In the genomic region with DNA sequence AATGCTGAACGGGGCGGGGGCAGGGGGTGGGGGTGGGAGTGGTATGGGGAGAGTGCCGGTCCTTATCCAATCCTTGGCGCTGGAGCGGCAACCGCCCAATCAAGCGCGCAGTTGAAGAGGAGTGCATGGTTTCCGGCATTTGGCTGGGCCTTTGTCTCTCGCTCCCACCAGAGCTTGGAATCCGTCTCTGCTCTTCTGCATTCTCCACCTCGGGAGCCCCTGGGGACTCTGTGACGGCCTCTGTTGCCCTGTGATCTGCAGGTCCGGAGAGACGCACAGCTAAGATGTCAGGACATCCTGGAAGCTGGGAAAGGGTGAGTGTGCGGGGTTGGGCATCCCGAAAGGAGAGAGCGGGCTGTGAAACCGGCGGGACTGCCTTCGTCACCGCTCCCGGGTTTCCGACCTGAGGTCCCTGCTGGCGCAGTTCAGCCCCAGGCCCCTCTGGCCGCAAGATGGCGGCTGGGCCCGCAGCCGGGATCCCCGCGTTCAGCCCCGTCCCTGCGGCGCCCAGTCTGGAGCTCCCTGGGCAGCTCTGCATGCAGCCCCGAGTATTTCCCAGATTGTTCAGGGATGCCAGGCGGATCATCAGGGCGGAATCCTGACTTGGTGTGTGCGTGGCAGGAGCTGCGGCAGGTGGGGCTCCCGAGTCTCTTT, we compare ENCODE assay signal across 8 cellular contexts. TPM values are rescaled to one million over a fixed set of nuclear protein-coding genes. Genes with fewer than 3 reads are reported as not detected.
A peak's percentile ranks its signal among the peaks of the same experiment; 100 is the strongest.
DNase-seq lines count a peak whose midpoint lies in the region; ATAC-seq lines count a peak whose summit lies in the region.

No MANE protein-coding gene starts in this region.

- CTCF ChIA-PET in activated CD8-positive, alpha-beta memory T cell treated with anti-CD3 and anti-CD28 coated beads, Interleukin-2, amount 10 ng/mL, durations not matched to agents 7 days and 5 days (lab: Charles Lee), result interaction anchor here (2.1 kb wide), 1 partner anchor 53 kb away, joined by 6 read pairs; a partner anchor contains a TSS

- no peaks in the 10 kb centered on the region for H3K27me3 Mint-ChIP-seq in activated CD8-positive, alpha-beta memory T cell treated with anti-CD3 and anti-CD28 coated beads, Interleukin-2, amount 10 ng/mL, durations not matched to agents 7 days and 5 days

- DNase-seq in CD1c-positive myeloid dendritic cell (ENCODE audit: extremely low spot score), result peak; percentile 89
- peak; percentile 95 for DNase-seq in NCI-H82 treated with DMSO at 0.1 percent for 48 hours (lab: John Stamatoyannopoulos, UW; ENCODE audit: unreplicated experiment)
- DNase-seq in activated CD8-positive, alpha-beta memory T cell treated with anti-CD3 and anti-CD28 coated beads, Interleukin-2, amount 10 ng/mL, durations not matched to agents 7 days and 5 days, result peak; percentile 91
- DNase-seq in mesenteric fat pad (ENCODE audit: low spot score), result peak; percentile 93
- DNase-seq in stimulated activated CD8-positive, alpha-beta memory T cell treated with anti-CD3 and anti-CD28 coated beads, Interleukin-15, amount 100 ng/mL, for 1 hour (ENCODE audit: low read depth), result peak; percentile 65

- H3K4me3 ChIP-seq in endocrine pancreas (ENCODE audit: control insufficient read depth, insufficient read depth, low read length), result peak overlapping the region; percentile 73

- H3K4me1 Mint-ChIP-seq in activated CD8-positive, alpha-beta memory T cell treated with anti-CD3 and anti-CD28 coated beads, Interleukin-2, amount 10 ng/mL, durations not matched to agents 7 days and 5 days, result peaks cover 24% of the 10 kb centered on the region

- peak overlapping the region; percentile 99 for H3K27ac Mint-ChIP-seq in activated CD8-positive, alpha-beta memory T cell treated with anti-CD3 and anti-CD28 coated beads, Interleukin-2, amount 10 ng/mL, durations not matched to agents 7 days and 5 days

- H3K27me3 ChIP-seq in endocrine pancreas (ENCODE audit: control insufficient read depth, insufficient read depth, low read length), result no peaks in the 10 kb centered on the region

- peaks cover 6% of the 10 kb centered on the region for H3K9me3 Mint-ChIP-seq in activated CD8-positive, alpha-beta memory T cell treated with anti-CD3 and anti-CD28 coated beads, Interleukin-2, amount 10 ng/mL, durations not matched to agents 7 days and 5 days (ENCODE audit: low read depth)

- H3K36me3 ChIP-seq in endocrine pancreas (ENCODE audit: control insufficient read depth, insufficient read depth, low read length), result no peaks in the 10 kb centered on the region

- H3K9ac ChIP-seq in endocrine pancreas (ENCODE audit: control insufficient read depth, insufficient read depth, low read length), result peak overlapping the region; percentile 94

- H3K4me1 ChIP-seq in endocrine pancreas (ENCODE audit: control insufficient read depth, insufficient read depth, low read length), result peaks cover 3% of the 10 kb centered on the region

- H3K4me3 Mint-ChIP-seq in activated CD8-positive, alpha-beta memory T cell treated with anti-CD3 and anti-CD28 coated beads, Interleukin-2, amount 10 ng/mL, durations not matched to agents 7 days and 5 days, result peak overlapping the region; percentile 99

- H3K36me3 Mint-ChIP-seq in activated CD8-positive, alpha-beta memory T cell treated with anti-CD3 and anti-CD28 coated beads, Interleukin-2, amount 10 ng/mL, durations not matched to agents 7 days and 5 days, result peaks cover 33% of the 10 kb centered on the region

- H3K9me3 ChIP-seq in endocrine pancreas (ENCODE audit: control insufficient read depth, low read length), result no peaks in the 10 kb centered on the region

- ATAC-seq in GM19395 (IDR thresholded peaks at IDR 0.05; ENCODE audit: unreplicated experiment) (peak; percentile 92), HG03558 (IDR thresholded peaks at IDR 0.05; ENCODE audit: extremely low read depth, unreplicated experiment) (peak; percentile 93)
- peak; percentile 99 for ATAC-seq in activated CD8-positive, alpha-beta memory T cell treated with anti-CD3 and anti-CD28 coated beads, Interleukin-2, amount 10 ng/mL, durations not matched to agents 7 days and 5 days

RNA-seq across cellular contexts. Expression of a gene that starts 53.6 kb away (rescaled TPM):
- total RNA-seq in activated CD8-positive, alpha-beta memory T cell treated with anti-CD3 and anti-CD28 coated beads, Interleukin-2, amount 10 ng/mL, durations not matched to agents 7 days and 5 days, result 10 to 100 TPM in 1 of 2 experiments, 1 to 10 TPM in 1; 9.9 to 13.7 TPM
- 10.2 TPM for total RNA-seq in mesenteric fat pad

Comparison
In these comparisons a context has a peak if more than half of its experiments do, and no peak if none do; other contexts are left out.
1. Peak in every context shown above with its lines: DNase-seq, ATAC-seq and H3K4me3 ChIP-seq.